In the genomic region with DNA sequence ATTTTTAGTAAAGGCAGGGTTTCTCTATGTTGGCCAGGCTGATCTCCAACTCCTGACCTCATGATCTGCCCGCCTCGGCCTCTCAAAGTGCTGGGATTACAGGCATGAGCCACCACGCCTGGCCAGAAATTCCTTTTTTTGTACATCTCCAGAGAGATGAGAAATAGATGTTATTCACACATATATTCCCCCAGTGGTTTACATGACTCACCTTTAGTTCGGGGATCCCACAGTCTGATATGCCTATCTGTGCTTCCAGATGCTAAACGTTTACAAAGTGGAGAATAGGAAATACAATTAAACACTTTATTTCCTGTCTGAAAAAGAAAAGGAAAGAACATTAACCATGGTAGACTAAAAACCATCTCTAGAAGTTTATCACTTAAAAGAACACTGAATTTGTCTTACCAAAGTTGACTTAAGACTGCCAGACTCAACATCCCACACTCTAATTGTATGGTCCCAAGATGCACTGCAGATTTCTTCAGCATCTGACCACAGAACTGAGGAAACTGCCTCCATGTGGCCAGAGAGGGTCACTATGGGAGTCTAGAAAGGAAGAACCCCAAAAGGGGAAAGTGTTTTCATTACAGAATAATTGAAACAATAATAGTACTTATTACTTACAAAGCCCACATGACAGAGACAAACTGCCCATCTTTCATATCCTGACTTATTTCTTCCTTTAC, we compare ENCODE assay signal across 19 cellular contexts. TPM values are rescaled to one million over a fixed set of nuclear protein-coding genes. Genes with fewer than 3 reads are reported as not detected.
A peak's percentile ranks its signal among the peaks of the same experiment; 100 is the strongest.
DNase-seq lines count a peak whose midpoint lies in the region; ATAC-seq, FAIRE-seq and TF ChIP-seq lines count a peak whose summit lies in the region.
"Had no signal": no experiment of that assay in that cellular context is flagged by ENCODE, and none has a peak within 500 bp of the region (broad histone marks: within the 10 kb centered on the region; RNA-seq: fewer than 3 reads in every experiment).

No MANE protein-coding gene starts in this region.

- CTCF ChIA-PET in K562 (lab: Yijun Ruan, JAX; ENCODE audit: low intra/inter-chr PET ratio), result no interaction called here

- intact Hi-C loops in K562 (cut with micrococcal nuclease), result no loop called here

- FAIRE-seq in K562 (lab: Jason Lieb, UNC), result peak; percentile 56

- peak in 1 of 3 experiments; percentile 13; a peak in 1 of 6 replicates for TF ChIP-seq CTCF in K562 (IDR thresholded peaks at IDR 0.05 in 2 of 3, conservative IDR thresholded peaks at IDR 0.05 in 1 of 3; ENCODE audit: insufficient read depth in 2 of 3, low read depth in 1 of 3, low read length in 3 of 3)

- no peak overlapping the region for H3K23ac ChIP-seq in mesenchymal stem cell (ENCODE audit: low read length in 2 of 2)

- no peak overlapping the region for H2BK15ac ChIP-seq in mesenchymal stem cell (ENCODE audit: low read depth, poor library complexity, severe bottlenecking)

- H3K79me1 ChIP-seq in mesenchymal stem cell (replicated peaks; ENCODE audit: low read length, poor library complexity, severe bottlenecking), result peaks cover 5% of the 10 kb centered on the region

- H2AFZ ChIP-seq in K562 (ENCODE audit: low read depth, low read length) (no peak overlapping the region), mesenchymal stem cell (ENCODE audit: low read depth, low read length) (no peak overlapping the region), Karpas-422 (ENCODE audit: low read length) (no peak overlapping the region)

- WGBS in K562 (ENCODE audit: insufficient coverage, low coverage, missing lambda C conversion rate), result 61% methylated on average over 5 of the region's 5 CpGs
- 70% methylated on average over 2 of the region's 5 CpGs for WGBS in mesenchymal stem cell

- no peak overlapping the region for H3K18ac ChIP-seq in mesenchymal stem cell (ENCODE audit: low read depth in 1 of 2, low read length in 2 of 2)

- no peak overlapping the region for H4K8ac ChIP-seq in mesenchymal stem cell (ENCODE audit: low read length)

- H3K4me2 ChIP-seq in K562 (ENCODE audit: insufficient read depth, low read length), result no peak overlapping the region
- no peak overlapping the region for H3K4me2 ChIP-seq in mesenchymal stem cell (ENCODE audit: low read length, poor library complexity, severe bottlenecking)
- no peak overlapping the region for H3K4me2 ChIP-seq in Karpas-422 (ENCODE audit: low read depth, low read length, poor library complexity, severe bottlenecking)

- H2AK5ac ChIP-seq in mesenchymal stem cell (ENCODE audit: low read length, severe bottlenecking), result no peak overlapping the region

- H3K14ac ChIP-seq in mesenchymal stem cell (ENCODE audit: low read length in 2 of 2), result no peak overlapping the region

- H3K9ac ChIP-seq in K562 (ENCODE audit: insufficient read depth in 1 of 2, low read depth in 2 of 2, low read length in 2 of 2) (no peak overlapping the region), mesenchymal stem cell (ENCODE audit: low read length) (no peak overlapping the region), Karpas-422 (ENCODE audit: low read length) (no peak overlapping the region)

- H3K36me3 ChIP-seq in K562 (ENCODE audit: control insufficient read depth, insufficient read depth, low read length) (peaks cover 79% of the 10 kb centered on the region; the same call in 2 of the 3 replicates), mesenchymal stem cell (ENCODE audit: control insufficient read depth in 1 of 2, insufficient read depth in 2 of 2, low read depth in 1 of 2, low read length in 2 of 2) (peaks cover 22 to 63% of the 10 kb centered on the region in 2 experiments), Karpas-422 (ENCODE audit: insufficient read depth, low read length) (peaks cover 46% of the 10 kb centered on the region)

- H2BK5ac ChIP-seq in mesenchymal stem cell (ENCODE audit: low read depth, low read length, poor library complexity, severe bottlenecking), result no peak overlapping the region

- peak; percentile 80 for ATAC-seq in K562
- ATAC-seq: activated CD4-positive, CD25-positive, alpha-beta regulatory T cell treated with anti-CD3 and anti-CD28 coated beads, Interleukin-2, amount 50 U/mL, for 24 hours; left lobe of liver; T-cell had no signal

- TF ChIP-seq RAD21 in K562 (CRISPR knock-in tag; conservative IDR thresholded peaks at IDR 0.05 in 1 of 2, IDR thresholded peaks at IDR 0.05 in 1 of 2), result peak in 1 of 2 experiments; percentile 20; a peak in 1 of 4 replicates

- in situ Hi-C loops in K562 (cut with MboI), result no loop called here

- H3K9me3 ChIP-seq in K562 (replicated peaks; ENCODE audit: control insufficient read depth, insufficient read depth, low read depth, low read length) (no peaks in the 10 kb centered on the region), mesenchymal stem cell (ENCODE audit: control insufficient read depth, low read length) (no peaks in the 10 kb centered on the region), Karpas-422 (ENCODE audit: low read length) (no peaks in the 10 kb centered on the region)
- H3K9me3 ChIP-seq: ascending aorta, spleen had no signal

- H4K20me1 ChIP-seq in K562 (replicated peaks; ENCODE audit: control insufficient read depth, insufficient read depth, low read length), result no peaks in the 10 kb centered on the region
- no peaks in the 10 kb centered on the region for H4K20me1 ChIP-seq in Karpas-422 (ENCODE audit: insufficient read depth, low read depth, low read length)

- no TSS peak for BruUV-seq in K562 (replicated peaks; lab: Mats Ljungman, UMichigan)

- TF ChIP-seq EP300 in K562 (IDR thresholded peaks at IDR 0.05; ENCODE audit: low read length), result no peak

- H3K4me1 ChIP-seq in K562 (replicated peaks in 1 of 2; ENCODE audit: control insufficient read depth in 2 of 2, insufficient read depth in 2 of 2, low read length in 2 of 2) (no peaks in the 10 kb centered on the region), mesenchymal stem cell (ENCODE audit: control insufficient read depth, insufficient read depth, low read depth, low read length) (no peaks in the 10 kb centered on the region), Karpas-422 (ENCODE audit: low read length) (no peaks in the 10 kb centered on the region)
- H3K4me1 ChIP-seq: ascending aorta had no signal

- no peak overlapping the region for H2BK120ac ChIP-seq in mesenchymal stem cell (ENCODE audit: low read depth, low read length)

- no peaks in the 10 kb centered on the region for H3K9me2 ChIP-seq in Karpas-422 (replicated peaks; ENCODE audit: insufficient read depth, low read length)

- H3K4ac ChIP-seq in mesenchymal stem cell (ENCODE audit: low read depth in 1 of 2, low read length in 2 of 2), result no peak overlapping the region

- DNase-seq in AG20443 (ENCODE audit: low spot score) (peak; percentile 8), M059J (ENCODE audit: low read depth) (peak; percentile 36), K562 (ENCODE audit: extremely low read depth in 1 of 4, low spot score in 3 of 4) (peak; percentile 5 to 18 (median 12)), mesenchymal stem cell (peak; percentile 34), NCI-H526 treated with DMSO at 0.1 percent for 48 hours (lab: John Stamatoyannopoulos, UW) (no peak), GM19240 (ENCODE audit: insufficient read length, low spot score) (no peak), Karpas-422 (no peak)
- no peak for DNase-seq in activated CD4-positive, alpha-beta T cell treated with anti-CD3 and anti-CD28 coated beads, Interleukin-2, amount 50 U/mL, for 48 hours
- DNase-seq: activated naive CD4-positive, alpha-beta T cell; DMS79; GOT3; NCI-H2107; NCI-H82; spleen; T-cell had no signal

- POLR2A ChIA-PET in K562 (lab: Yijun Ruan, JAX), result no interaction called here

- no peaks in the 10 kb centered on the region for H3K9me1 ChIP-seq in K562 (ENCODE audit: control insufficient read depth, insufficient read depth, low read length)

- H2BK12ac ChIP-seq in mesenchymal stem cell (ENCODE audit: low read length in 2 of 2), result no peak overlapping the region

- H3K79me2 ChIP-seq in K562 (ENCODE audit: control insufficient read depth, insufficient read depth, low read length) (no peaks in the 10 kb centered on the region), Karpas-422 (ENCODE audit: low read length) (peaks cover 4% of the 10 kb centered on the region; the same call in 1 of the 2 replicates)

- H3K27ac ChIP-seq in K562 (ENCODE audit: extremely low read depth, low read depth, low read length), result no peak overlapping the region
- no peak overlapping the region for H3K27ac ChIP-seq in mesenchymal stem cell (ENCODE audit: low read length, poor library complexity, severe bottlenecking)
- no peak overlapping the region for H3K27ac ChIP-seq in Karpas-422 (ENCODE audit: low read length)
- H3K27ac ChIP-seq: ascending aorta, C4-2B had no signal

- H3K27me3 ChIP-seq in K562 (ENCODE audit: control insufficient read depth in 2 of 2, insufficient read depth in 2 of 2, low read length in 2 of 2) (no peaks in the 10 kb centered on the region), mesenchymal stem cell (ENCODE audit: control insufficient read depth in 1 of 2, insufficient read depth in 1 of 2, low read length in 2 of 2) (no peaks in the 10 kb centered on the region), Karpas-422 (ENCODE audit: low read length) (no peaks in the 10 kb centered on the region)
- H3K27me3 ChIP-seq: ascending aorta, spleen had no signal

- TF ChIP-seq POLR2A in K562 (conservative IDR thresholded peaks at IDR 0.05), result no peak

- H4K91ac ChIP-seq in mesenchymal stem cell (ENCODE audit: low read length), result no peak overlapping the region

- H3K4me3 ChIP-seq in K562 (no peak overlapping the region), mesenchymal stem cell (ENCODE audit: insufficient read depth in 1 of 2, low read depth in 1 of 2, low read length in 2 of 2) (no peak overlapping the region), Karpas-422 (ENCODE audit: low read length) (no peak overlapping the region)
- H3K4me3 ChIP-seq: ascending aorta, spleen had no signal

RNA-seq across cellular contexts. Expression of a gene that starts 12.6 kb away (rescaled TPM):
- 0.69 and 1.1 TPM in 2 replicates for total RNA-seq in M059J (2014; rRNA removed; shearing (Covaris generic))
- total RNA-seq in K562 (2011; cell fraction: chromatin; rRNA removed; ENCODE audit: low replicate concordance), result 2.6 and 7.1 TPM in 2 replicates
- 1.3 and 2.2 TPM in 2 replicates for total RNA-seq in K562 (2011; cell fraction: nucleolus; rRNA removed)
- total RNA-seq in K562 (2011; cell fraction: nucleoplasm; rRNA removed), result 3.2 and 6.0 TPM in 2 replicates
- total RNA-seq in K562 (2014; rRNA removed) (1.1 and 1.7 TPM in 2 replicates), K562 (2014; rRNA removed; fragmentation: Illumina TruSeq; extraction: Trizol) (1.3 and 1.8 TPM in 2 replicates), K562 (2015; rRNA removed; fragmentation: Illumina TruSeq; extraction: Trizol) (1.1 and 2.0 TPM in 2 replicates), K562 (2021) (0.74 and 1.4 TPM in 2 replicates)
- polyA plus RNA-seq in K562 (2011; rRNA removed) (1.2 and 1.6 TPM in 2 replicates), K562 (2014; fragmentation: Illumina TruSeq; extraction: Trizol) (1.1 TPM in 2 replicates), K562 (2014; fragmentation: Nextera tagmentation; extraction: Ambion mirVana) (under 1 TPM; 0.57 to 0.62 TPM), K562 (2014; rRNA removed) (0.86 and 1.7 TPM in 2 replicates)
- polyA plus RNA-seq in K562 (2011; cell fraction: cytosol; rRNA removed), result 0.33 and 0.50 TPM in 2 replicates
- polyA plus RNA-seq in K562 (2011; cell fraction: nucleus; rRNA removed), result 1.2 TPM in 2 replicates
- polyA plus RNA-seq in K562 (2012), result 0.92 and 0.96 TPM in 2 replicates
- polyA minus RNA-seq in K562 (2011; rRNA and poly(A)+ RNA removed), result 1.6 and 2.1 TPM in 2 replicates
- polyA minus RNA-seq in K562 (2011; cell fraction: cytosol; rRNA and poly(A)+ RNA removed), result 1.4 and 1.8 TPM in 2 replicates
- 1.8 and 2.4 TPM in 2 replicates for polyA minus RNA-seq in K562 (2011; cell fraction: nucleus; rRNA and poly(A)+ RNA removed)
- 1.5 TPM for polyA plus RNA-seq in mesenchymal stem cell (2013, experiment 1 of 2)
- polyA plus RNA-seq in mesenchymal stem cell (2013, experiment 2 of 2), result 1.7 TPM
- 10.1 and 13.2 TPM in 2 replicates for total RNA-seq in Karpas-422 (2014; rRNA removed; shearing (Covaris generic); ENCODE audit: low replicate concordance)

RNA-seq across cellular contexts. Expression of a gene that starts 27.3 kb away (rescaled TPM):
- total RNA-seq in M059J (2014; rRNA removed; shearing (Covaris generic)), result 18.9 and 33.0 TPM in 2 replicates
- total RNA-seq in K562 (2011; cell fraction: chromatin; rRNA removed; ENCODE audit: low replicate concordance), result 43.1 and 137 TPM in 2 replicates
- total RNA-seq in K562 (2011; cell fraction: nucleolus; rRNA removed), result 16.8 and 23.7 TPM in 2 replicates
- total RNA-seq in K562 (2011; cell fraction: nucleoplasm; rRNA removed), result 30.9 and 37.9 TPM in 2 replicates
- 109 and 119 TPM in 2 replicates for total RNA-seq in K562 (2014; rRNA removed)
- 141 and 154 TPM in 2 replicates for total RNA-seq in K562 (2014; rRNA removed; fragmentation: Illumina TruSeq; extraction: Trizol)
- 121 and 128 TPM in 2 replicates for total RNA-seq in K562 (2015; rRNA removed; fragmentation: Illumina TruSeq; extraction: Trizol)
- total RNA-seq in K562 (2021), result 180 and 194 TPM in 2 replicates
- polyA plus RNA-seq in K562 (2011; rRNA removed), result 188 and 278 TPM in 2 replicates
- polyA plus RNA-seq in K562 (2011; cell fraction: cytosol; rRNA removed), result 19.4 and 25.7 TPM in 2 replicates
- 31.5 and 53.5 TPM in 2 replicates for polyA plus RNA-seq in K562 (2011; cell fraction: nucleus; rRNA removed)
- polyA plus RNA-seq in K562 (2012), result 74.3 and 131 TPM in 2 replicates
- 137 and 147 TPM in 2 replicates for polyA plus RNA-seq in K562 (2014; fragmentation: Illumina TruSeq; extraction: Trizol)
- polyA plus RNA-seq in K562 (2014; fragmentation: Nextera tagmentation; extraction: Ambion mirVana), result 100 to 1,000 TPM; 498 to 554 TPM
- 171 and 174 TPM in 2 replicates for polyA plus RNA-seq in K562 (2014; rRNA removed)
- 102 and 108 TPM in 2 replicates for polyA minus RNA-seq in K562 (2011; rRNA and poly(A)+ RNA removed)
- polyA minus RNA-seq in K562 (2011; cell fraction: cytosol; rRNA and poly(A)+ RNA removed), result 54.1 and 101 TPM in 2 replicates
- polyA minus RNA-seq in K562 (2011; cell fraction: nucleus; rRNA and poly(A)+ RNA removed), result 18.3 and 34.1 TPM in 2 replicates
- polyA plus RNA-seq in mesenchymal stem cell (2013, experiment 1 of 2), result 24.2 TPM
- 26.0 TPM for polyA plus RNA-seq in mesenchymal stem cell (2013, experiment 2 of 2)
- total RNA-seq in Karpas-422 (2014; rRNA removed; shearing (Covaris generic); ENCODE audit: low replicate concordance), result 63.9 and 129 TPM in 2 replicates

RNA-seq across cellular contexts. Expression of a gene that starts 27.9 kb away (rescaled TPM):
- 1.3 and 3.0 TPM in 2 replicates for total RNA-seq in M059J (2014; rRNA removed; shearing (Covaris generic))
- total RNA-seq in K562 (2011; cell fraction: chromatin; rRNA removed; ENCODE audit: low replicate concordance), result 3.4 and 6.2 TPM in 2 replicates
- total RNA-seq in K562 (2011; cell fraction: nucleolus; rRNA removed), result 1.4 and 2.2 TPM in 2 replicates
- total RNA-seq in K562 (2011; cell fraction: nucleoplasm; rRNA removed), result 2.3 and 3.5 TPM in 2 replicates
- 0.45 TPM in 2 replicates for total RNA-seq in K562 (2014; rRNA removed)
- 2.0 and 2.3 TPM in 2 replicates for total RNA-seq in K562 (2014; rRNA removed; fragmentation: Illumina TruSeq; extraction: Trizol)
- 1.8 TPM in 2 replicates for total RNA-seq in K562 (2015; rRNA removed; fragmentation: Illumina TruSeq; extraction: Trizol)
- 0.95 and 1.2 TPM in 2 replicates for total RNA-seq in K562 (2021)
- 4.2 and 4.6 TPM in 2 replicates for polyA plus RNA-seq in K562 (2011; rRNA removed)
- polyA plus RNA-seq in K562 (2011; cell fraction: cytosol; rRNA removed), result 0.69 and 2.1 TPM in 2 replicates
- polyA plus RNA-seq in K562 (2011; cell fraction: nucleus; rRNA removed), result 3.2 and 7.8 TPM in 2 replicates
- polyA plus RNA-seq in K562 (2012), result 0.82 and 2.9 TPM in 2 replicates
- 1.3 and 1.6 TPM in 2 replicates for polyA plus RNA-seq in K562 (2014; fragmentation: Illumina TruSeq; extraction: Trizol)
- under 1 TPM; 0.31 to 0.80 TPM for polyA plus RNA-seq in K562 (2014; fragmentation: Nextera tagmentation; extraction: Ambion mirVana)
- polyA plus RNA-seq in K562 (2014; rRNA removed), result 1.2 and 1.6 TPM in 2 replicates
- polyA minus RNA-seq in K562 (2011; rRNA and poly(A)+ RNA removed), result 1.4 and 3.7 TPM in 2 replicates
- polyA minus RNA-seq in K562 (2011; cell fraction: cytosol; rRNA and poly(A)+ RNA removed), result 1.2 and 1.5 TPM in 2 replicates
- 2.4 and 4.0 TPM in 2 replicates for polyA minus RNA-seq in K562 (2011; cell fraction: nucleus; rRNA and poly(A)+ RNA removed)
- polyA plus RNA-seq in mesenchymal stem cell (2013, experiment 1 of 2), result 3.6 TPM
- 3.0 TPM for polyA plus RNA-seq in mesenchymal stem cell (2013, experiment 2 of 2)
- total RNA-seq in Karpas-422 (2014; rRNA removed; shearing (Covaris generic); ENCODE audit: low replicate concordance), result 11.8 and 13.8 TPM in 2 replicates

Comparison
In these comparisons a context has a peak if more than half of its experiments do, and no peak if none do; other contexts are left out.
1. DNase-seq: peak in AG20443 (single experiment), M059J (single experiment), K562 (4 of 4) and mesenchymal stem cell (single experiment); none in activated CD4-positive, alpha-beta T cell treated with anti-CD3 and anti-CD28 coated beads, Interleukin-2, amount 50 U/mL, for 48 hours (0 of 2), NCI-H526 treated with DMSO at 0.1 percent for 48 hours (single experiment), GM19240 (single experiment) and Karpas-422 (single experiment).